In genomic region chr1:28886731-28887417, GRCh38 we compare ENCODE assay signal across 8 cellular contexts. TPM values are rescaled to one million over a fixed set of nuclear protein-coding genes. Genes with fewer than 3 reads are reported as not detected.
A peak's percentile ranks its signal among the peaks of the same experiment; 100 is the strongest.
DNase-seq lines count a peak whose midpoint lies in the region; ATAC-seq and TF ChIP-seq lines count a peak whose summit lies in the region.

No MANE protein-coding gene starts in this region.

- peak overlapping the region; percentile 88 for H3K4me3 Mint-ChIP-seq in activated B cell treated with CpG ODN at 0.5 μM for 24 hours

- peaks cover 58% of the 10 kb centered on the region for H3K4me1 Mint-ChIP-seq in activated B cell treated with CpG ODN at 0.5 μM for 24 hours

- TF ChIP-seq CTCF in GM12875 (IDR thresholded peaks at IDR 0.05; ENCODE audit: borderline replicate concordance, insufficient read depth, low read depth, low read length) (no peak), activated B cell treated with CpG ODN at 0.5 μM for 24 hours (IDR thresholded peaks at IDR 0.05) (no peak), cardiac fibroblast (IDR thresholded peaks at IDR 0.05; ENCODE audit: low read depth, low read length) (no peak)

- peak; percentile 75 for DNase-seq in NCI-H2171 treated with DMSO at 0.1 percent for 48 hours (lab: John Stamatoyannopoulos, UW)
- peak; percentile 94 for DNase-seq in activated B cell treated with CpG ODN at 0.5 μM for 24 hours
- peak; percentile 45 to 79 for DNase-seq in cardiac fibroblast (ENCODE audit: low read depth in 2 of 2)
- DNase-seq in inferior parietal cortex (ENCODE audit: extremely low spot score) = peak; percentile 62
- peak; percentile 77 to 84 for DNase-seq in stimulated activated CD4-positive, alpha-beta T cell treated with anti-CD3 and anti-CD28 coated beads, Interleukin-12 subunit alpha, Interleukin-12 subunit beta, amount 100 ng/mL, for 24 hours (ENCODE audit: low read depth in 2 of 2)

- ATAC-seq in HG02970 (IDR thresholded peaks at IDR 0.05; ENCODE audit: low FRiP score, unreplicated experiment) (peak; percentile 48), activated B cell treated with CpG ODN at 0.5 μM for 24 hours (ENCODE audit: low read depth) (peak; percentile 75), HG03469 (IDR thresholded peaks at IDR 0.05; ENCODE audit: unreplicated experiment) (no peak)

- CTCF ChIA-PET in activated B cell treated with CpG ODN at 0.5 μM for 24 hours (lab: Charles Lee) = interaction anchor here (1.9 to 13.2 kb wide), 2 partner anchors 148 kb away, joined by 10 to 421 read pairs; no protein-coding TSS in a partner anchor

- H3K27me3 Mint-ChIP-seq in activated B cell treated with CpG ODN at 0.5 μM for 24 hours = no peaks in the 10 kb centered on the region

- POLR2A ChIA-PET in activated B cell treated with CpG ODN at 0.5 μM for 24 hours (lab: Charles Lee) = interaction anchor here (0.7 to 3.4 kb wide), 10 partner anchors 13 to 517 kb away, joined by 3 to 45 read pairs (median 5); partner anchors contain the start of genes EPB41, PHACTR4, RNU11 and SRSF4

- intact Hi-C loops in activated B cell treated with CpG ODN at 0.5 μM for 24 hours (cut with micrococcal nuclease) = loop anchor here (1.0 to 2.0 kb wide), 4 partner anchors 27 to 306 kb away; partner anchors contain the start of genes EPB41 and SRSF4

- H3K9me3 Mint-ChIP-seq in activated B cell treated with CpG ODN at 0.5 μM for 24 hours = no peaks in the 10 kb centered on the region

- H3K4me3 ChIP-seq in GM12875 (ENCODE audit: low read depth, low read length) (peak overlapping the region; percentile 77), cardiac fibroblast (replicated peaks in 1 of 2; ENCODE audit: low read depth in 2 of 2, low read length in 2 of 2) (peak overlapping the region; percentile 51 to 81)

- peaks cover 6% of the 10 kb centered on the region for H3K36me3 Mint-ChIP-seq in activated B cell treated with CpG ODN at 0.5 μM for 24 hours (ENCODE audit: low read depth)

- peak overlapping the region; percentile 91 for H3K27ac Mint-ChIP-seq in activated B cell treated with CpG ODN at 0.5 μM for 24 hours

RNA-seq across cellular contexts. Expression of gene EPB41, which starts 27.5 kb away (rescaled TPM):
- 73.8 and 74.0 TPM in 2 replicates for total RNA-seq in activated B cell treated with CpG ODN at 0.5 μM for 24 hours
